3 cellular contexts compared by ENCODE assay signal in the genomic region with DNA sequence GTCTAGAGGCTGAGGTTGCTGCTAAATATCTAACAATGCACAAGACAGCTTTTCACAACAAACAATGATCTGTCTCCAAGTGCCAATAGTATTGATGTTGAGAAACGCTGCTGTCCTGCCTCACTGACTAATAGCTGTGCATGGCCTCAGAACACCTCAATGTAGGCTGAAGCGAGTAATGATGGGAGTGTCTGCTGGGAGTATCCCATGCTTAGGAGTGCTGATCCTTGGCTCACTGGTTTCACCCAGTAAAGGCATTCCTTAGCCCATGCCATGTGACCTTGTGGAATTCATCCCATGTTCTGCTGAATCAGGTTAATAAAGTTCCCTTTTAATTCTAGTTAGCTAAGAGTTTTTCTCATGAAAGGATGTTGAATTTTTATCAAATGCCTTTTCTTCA.
TF ChIP-seq lines count a peak whose summit lies in the region.

No MANE protein-coding gene starts in this region.

TF ChIP-seq in A549, 52 proteins besides CTCF, POLR2A, EP300 and RAD21:
- TF ChIP-seq RARB (CRISPR knock-in tag; IDR thresholded peaks at IDR 0.05) = no peak
- peak; percentile 39 for TF ChIP-seq MAFK (IDR thresholded peaks at IDR 0.05; ENCODE audit: partially characterized antibody)
- TF ChIP-seq MYC (IDR thresholded peaks at IDR 0.05; ENCODE audit: borderline replicate concordance, low read length) = no peak

TF ChIP-seq in Ishikawa, 13 proteins besides CTCF, POLR2A, EP300 and RAD21:
- no peak for TF ChIP-seq CREB1 (IDR thresholded peaks at IDR 0.05; ENCODE audit: low read depth)
- TF ChIP-seq, protein P1, sequence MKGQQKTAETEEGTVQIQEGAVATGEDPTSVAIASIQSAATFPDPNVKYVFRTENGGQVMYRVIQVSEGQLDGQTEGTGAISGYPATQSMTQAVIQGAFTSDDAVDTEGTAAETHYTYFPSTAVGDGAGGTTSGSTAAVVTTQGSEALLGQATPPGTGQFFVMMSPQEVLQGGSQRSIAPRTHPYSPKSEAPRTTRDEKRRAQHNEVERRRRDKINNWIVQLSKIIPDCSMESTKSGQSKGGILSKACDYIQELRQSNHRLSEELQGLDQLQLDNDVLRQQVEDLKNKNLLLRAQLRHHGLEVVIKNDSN (IDR thresholded peaks at IDR 0.05) = peak; percentile 47; the same call in 1 of the 2 replicates

TF ChIP-seq in H1, 55 proteins besides CTCF, POLR2A, EP300 and RAD21:
- TF ChIP-seq KDM4A (IDR thresholded peaks at IDR 0.05; ENCODE audit: low read depth, low read length, severe bottlenecking) (no peak), HDAC6 (IDR thresholded peaks at IDR 0.05; ENCODE audit: low read depth, low read length) (no peak), GTF2F1 (IDR thresholded peaks at IDR 0.05; ENCODE audit: borderline replicate concordance, low read depth, low read length) (no peak), HDAC2 (IDR thresholded peaks at IDR 0.05; ENCODE audit: borderline replicate concordance in 1 of 2, low read depth in 2 of 2, low read length in 2 of 2) (no peak), TBP (IDR thresholded peaks at IDR 0.05; ENCODE audit: low read depth, low read length) (no peak), TAF1 (IDR thresholded peaks at IDR 0.05; ENCODE audit: low read depth, low read length) (no peak), SRF (IDR thresholded peaks at IDR 0.05; ENCODE audit: low read depth, low read length) (no peak), SIX5 (IDR thresholded peaks at IDR 0.05; ENCODE audit: low read depth, low read length) (no peak), JUN (IDR thresholded peaks at IDR 0.05; ENCODE audit: low read depth, low read length) (no peak), BRCA1 (IDR thresholded peaks at IDR 0.05; ENCODE audit: low read depth, low read length) (no peak), TEAD4 (IDR thresholded peaks at IDR 0.05; ENCODE audit: low read depth, low read length) (no peak), SIRT6 (IDR thresholded peaks at IDR 0.05; ENCODE audit: low read length) (no peak), CBX8 (IDR thresholded peaks at IDR 0.05; ENCODE audit: borderline replicate concordance, low read depth, low read length) (no peak), RBBP5 (IDR thresholded peaks at IDR 0.05; ENCODE audit: borderline replicate concordance, low read depth, low read length) (no peak), RNF2 (IDR thresholded peaks at IDR 0.05; ENCODE audit: borderline replicate concordance, low read depth, low read length, missing control alignments, poor library complexity, severe bottlenecking) (no peak)
- TF ChIP-seq, protein P2, sequence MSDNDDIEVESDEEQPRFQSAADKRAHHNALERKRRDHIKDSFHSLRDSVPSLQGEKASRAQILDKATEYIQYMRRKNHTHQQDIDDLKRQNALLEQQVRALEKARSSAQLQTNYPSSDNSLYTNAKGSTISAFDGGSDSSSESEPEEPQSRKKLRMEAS (IDR thresholded peaks at IDR 0.05) = no peak
